22 cellular contexts compared by ENCODE assay signal in the genomic region with DNA sequence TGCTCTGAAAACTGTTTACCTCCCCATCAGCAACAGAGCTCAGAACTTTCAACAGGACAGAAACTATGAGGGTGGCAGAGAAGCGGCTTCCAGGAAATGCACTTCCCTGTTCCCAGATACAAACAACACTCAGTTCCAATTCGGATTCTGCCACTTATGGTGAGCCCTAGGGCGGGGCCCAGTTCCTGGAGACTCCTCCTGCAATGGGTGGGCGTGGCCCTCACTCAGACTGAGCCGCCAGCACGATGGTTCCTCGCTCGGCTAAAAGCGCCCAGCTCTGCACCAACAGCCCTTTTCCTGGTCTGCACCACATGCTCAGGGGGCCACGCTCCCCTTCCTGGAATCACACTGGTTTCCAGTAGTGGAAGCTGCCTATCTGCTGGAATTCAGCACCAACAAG.
A peak's percentile ranks its signal among the peaks of the same experiment; 100 is the strongest.
DNase-seq lines count a peak whose midpoint lies in the region; ATAC-seq, FAIRE-seq and TF ChIP-seq lines count a peak whose summit lies in the region.
"Had no signal": no experiment of that assay in that cellular context is flagged by ENCODE, and none has a peak within 500 bp of the region (broad histone marks: within the 10 kb centered on the region; RNA-seq: fewer than 3 reads in every experiment).

No MANE protein-coding gene starts in this region.

- no peak overlapping the region for H2BK120ac ChIP-seq in H1 (replicated peaks; ENCODE audit: low read depth, low read length)

- peaks cover 0 to 18% (median 7%) of the 10 kb centered on the region in 4 experiments; a peak in 6 of 7 replicates for H3K4me1 ChIP-seq in H1 (replicated peaks in 1 of 4; ENCODE audit: control insufficient read depth in 3 of 4, insufficient read depth in 4 of 4, low read length in 3 of 4)
- H3K4me1 ChIP-seq in neural progenitor cell: peaks cover 14% of the 10 kb centered on the region

- H4K20me1 ChIP-seq in H1 (replicated peaks in 1 of 2; ENCODE audit: control insufficient read depth in 1 of 2, insufficient read depth in 2 of 2, low read length in 2 of 2) (peaks cover 0 to 2% of the 10 kb centered on the region in 2 experiments), neural progenitor cell (ENCODE audit: low read depth) (no peaks in the 10 kb centered on the region)

- CTCF ChIA-PET in H1 (lab: Charles Lee; ENCODE audit: partially characterized antibody): interaction anchor here (0.7 to 2.3 kb wide), 8 partner anchors 9 to 375 kb away, joined by 3 to 7 read pairs (median 3); no protein-coding TSS in a partner anchor

- H3K79me2 ChIP-seq in H1 (ENCODE audit: control insufficient read depth in 1 of 2, insufficient read depth in 2 of 2, low read length in 2 of 2): no peaks in the 10 kb centered on the region
- H3K79me2 ChIP-seq in neural progenitor cell (ENCODE audit: low read depth): no peaks in the 10 kb centered on the region

- no peak overlapping the region for H2BK15ac ChIP-seq in H1 (ENCODE audit: low read length)

- no peak overlapping the region for H4K5ac ChIP-seq in H1 (ENCODE audit: insufficient read length, low read depth, low read length)

- DNase-seq in DMS 273 (lab: John Stamatoyannopoulos, UW; ENCODE audit: unreplicated experiment) (peak; percentile 34), DMS 273 treated with DMSO at 0.1 percent for 48 hours (lab: John Stamatoyannopoulos, UW) (no peak), LNCaP clone FGC (ENCODE audit: low read depth) (peak; percentile 59), H1 (ENCODE audit: low read depth in 1 of 2, low spot score in 2 of 2) (no peak), neural progenitor cell (ENCODE audit: low spot score) (peak; percentile 40), LoVo (ENCODE audit: low spot score) (no peak), AG08395 (ENCODE audit: low spot score) (no peak)
- DNase-seq: activated CD8-positive, alpha-beta memory T cell treated with anti-CD3 and anti-CD28 coated beads for 24 hours; effector CD8-positive, alpha-beta T cell; esophagus squamous epithelium; MG63; NCI-H187; SIG-M5 had no signal

- no peak overlapping the region for H3K9ac ChIP-seq in H1 (replicated peaks in 1 of 4; ENCODE audit: extremely low read depth in 1 of 4, low read depth in 3 of 4, low read length in 3 of 4)
- no peak overlapping the region for H3K9ac ChIP-seq in neural progenitor cell
- H3K9ac ChIP-seq: BLaER1 treated with 17β-estradiol and CSF1 and Interleukin-3, amounts not matched to agents 10 nM and 100 nM had no signal

- TF ChIP-seq RAD21 in H1 (IDR thresholded peaks at IDR 0.05 in 1 of 2, conservative IDR thresholded peaks at IDR 0.05 in 1 of 2; ENCODE audit: low read depth in 2 of 2, low read length in 2 of 2): no peak

- no peak overlapping the region for H2BK5ac ChIP-seq in H1 (ENCODE audit: low read depth, low read length)

- no peak overlapping the region for H3K18ac ChIP-seq in H1 (ENCODE audit: extremely low read depth, low read length)

- no peaks in the 10 kb centered on the region for H3K36me3 Mint-ChIP-seq in neural progenitor cell
- H3K36me3 Mint-ChIP-seq: memory B cell had no signal

- H3K27ac Mint-ChIP-seq in neural progenitor cell: no peak overlapping the region
- H3K27ac Mint-ChIP-seq: memory B cell; nephron; T-helper 1 cell treated with Interleukin-12 subunit alpha and Interleukin-12 subunit beta and Interleukin-4 antibody, amounts not matched to agents 30 μg/mL and 1 μg/mL, for 36 hours had no signal

- H3K14ac ChIP-seq in H1 (ENCODE audit: insufficient read length): no peak overlapping the region

- FAIRE-seq in H1 (lab: Jason Lieb, UNC): no peak
- FAIRE-seq: islet of Langerhans had no signal

- H2BK12ac ChIP-seq in H1 (ENCODE audit: low read depth, low read length): 0 out of 2 replicates have a peak overlapping the region, but pooled peaks have one; percentile 21

- peaks cover 1% of the 10 kb centered on the region for H3K9me3 Mint-ChIP-seq in neural progenitor cell
- H3K9me3 Mint-ChIP-seq: memory B cell; nephron; T-helper 1 cell treated with Interleukin-12 subunit alpha and Interleukin-12 subunit beta and Interleukin-4 antibody, amounts not matched to agents 30 μg/mL and 1 μg/mL, for 36 hours had no signal

- no peak overlapping the region for H3K4me3 Mint-ChIP-seq in neural progenitor cell
- H3K4me3 Mint-ChIP-seq: memory B cell; nephron; T-helper 1 cell treated with Interleukin-12 subunit alpha and Interleukin-12 subunit beta and Interleukin-4 antibody, amounts not matched to agents 30 μg/mL and 1 μg/mL, for 36 hours had no signal

- WGBS in H1 (ENCODE audit: extremely low coverage in 1 of 2, insufficient coverage in 1 of 2, insufficient read length in 1 of 2, insufficient replicate concordance in 2 of 2, low coverage in 1 of 2, low lambda C conversion rate in 2 of 2, missing lambda C conversion rate in 1 of 2), 2 experiments: 93% methylated on average over 10 of the region's 10 CpGs; no CpG with 5 or more reads in 1 of the 2 experiments

- H3K27me3 ChIP-seq in H1 (replicated peaks in 1 of 4; ENCODE audit: control insufficient read depth in 3 of 4, extremely low read depth in 1 of 4, insufficient read depth in 3 of 4, low read length in 3 of 4) (no peaks in the 10 kb centered on the region), neural progenitor cell (no peaks in the 10 kb centered on the region)
- H3K27me3 ChIP-seq: cardiac muscle cell, thyroid gland had no signal

- POLR2A ChIA-PET in H1 (lab: Charles Lee; ENCODE audit: partially characterized antibody): interaction anchor here (1.4 kb wide), 1 partner anchor 79 kb away, joined by 4 read pairs; no protein-coding TSS in a partner anchor

- H3K4me3 ChIP-seq in LNCaP clone FGC (ENCODE audit: low read depth, low read length) (peak overlapping the region; percentile 31), H1 (ENCODE audit: extremely low read depth in 1 of 4, insufficient read depth in 2 of 4, low read depth in 3 of 4, low read length in 4 of 4) (no peak overlapping the region), neural progenitor cell (no peak overlapping the region)
- H3K4me3 ChIP-seq: BLaER1 treated with 17β-estradiol and CSF1 and Interleukin-3, amounts not matched to agents 10 nM and 100 nM; cardiac muscle cell; esophagus squamous epithelium; MG63; thyroid gland had no signal

- no peak overlapping the region for H2AFZ ChIP-seq in H1 (ENCODE audit: low read length)
- H2AFZ ChIP-seq in neural progenitor cell (replicated peaks): no peak overlapping the region

- no peak for TF ChIP-seq CTCF in LNCaP clone FGC (IDR thresholded peaks at IDR 0.05; ENCODE audit: control insufficient read depth, extremely low read depth, insufficient read depth)
- TF ChIP-seq CTCF in H1 (IDR thresholded peaks at IDR 0.05; ENCODE audit: control extremely low read depth in 1 of 3, insufficient read depth in 1 of 3, low read depth in 1 of 3, low read length in 3 of 3): no peak
- no peak for TF ChIP-seq CTCF in neural progenitor cell (IDR thresholded peaks at IDR 0.05)

- H3K27ac ChIP-seq in H1 (ENCODE audit: low read depth, low read length): no peak overlapping the region
- no peak overlapping the region for H3K27ac ChIP-seq in neural progenitor cell
- H3K27ac ChIP-seq: 22Rv1; BLaER1 treated with 17β-estradiol and CSF1 and Interleukin-3, amounts not matched to agents 10 nM and 100 nM; cardiac muscle cell; esophagus squamous epithelium; thyroid gland had no signal

- no peaks in the 10 kb centered on the region for H3K23me2 ChIP-seq in H1 (ENCODE audit: low read depth, low read length)

- H2BK20ac ChIP-seq in H1 (ENCODE audit: low read length): no peak overlapping the region

- no peak overlapping the region for H2AK5ac ChIP-seq in H1 (ENCODE audit: low read depth, low read length)

- no peak for TF ChIP-seq EP300 in H1 (IDR thresholded peaks at IDR 0.05; ENCODE audit: borderline replicate concordance in 1 of 2, low read depth in 2 of 2, low read length in 2 of 2)

- H3K4me2 ChIP-seq in H1 (ENCODE audit: insufficient read depth in 1 of 2, low read depth in 2 of 2, low read length in 2 of 2): no peak overlapping the region; a peak in 1 of 4 replicates
- H3K4me2 ChIP-seq in neural progenitor cell: no peak overlapping the region

- no peaks in the 10 kb centered on the region; the same call in 1 of the 2 replicates for H3K79me1 ChIP-seq in H1 (ENCODE audit: low read depth, low read length)

- H3K9me3 ChIP-seq in H1 (ENCODE audit: insufficient read depth in 2 of 2, low read depth in 1 of 2, low read length in 1 of 2) (no peaks in the 10 kb centered on the region), neural progenitor cell (ENCODE audit: low read depth) (no peaks in the 10 kb centered on the region)
- H3K9me3 ChIP-seq: BLaER1 treated with 17β-estradiol and CSF1 and Interleukin-3, amounts not matched to agents 10 nM and 100 nM; esophagus squamous epithelium; MG63; thyroid gland had no signal

- no peaks in the 10 kb centered on the region for H3F3A ChIP-seq in neural progenitor cell (ENCODE audit: low read depth)

- H3K56ac ChIP-seq in H1 (replicated peaks; ENCODE audit: insufficient read length, low read depth, low read length): no peak overlapping the region

- peaks cover 13% of the 10 kb centered on the region for H3K27me3 Mint-ChIP-seq in neural progenitor cell (ENCODE audit: insufficient read depth, low read depth)

- H3K36me3 ChIP-seq in H1 (ENCODE audit: control insufficient read depth in 2 of 4, insufficient read depth in 4 of 4, low read length in 3 of 4) (no peaks in the 10 kb centered on the region), neural progenitor cell (no peaks in the 10 kb centered on the region)
- H3K36me3 ChIP-seq: BLaER1 treated with 17β-estradiol and CSF1 and Interleukin-3, amounts not matched to agents 10 nM and 100 nM; cardiac muscle cell; esophagus squamous epithelium; MG63; thyroid gland had no signal

- no peak overlapping the region for H3K23ac ChIP-seq in H1 (ENCODE audit: insufficient read length)

- no peak for ATAC-seq in GM18909 (IDR thresholded peaks at IDR 0.05; ENCODE audit: poor library complexity, unreplicated experiment)

- H4K91ac ChIP-seq in H1 (replicated peaks; ENCODE audit: insufficient read length, low read length): no peak overlapping the region

- TF ChIP-seq POLR2A in H1 (IDR thresholded peaks at IDR 0.05; ENCODE audit: control extremely low read depth in 1 of 2, low read depth in 2 of 2, low read length in 2 of 2): no peak

- no peak overlapping the region for H4K8ac ChIP-seq in H1 (ENCODE audit: extremely low read depth, insufficient read depth, low read length)

- H3K4ac ChIP-seq in H1 (replicated peaks; ENCODE audit: insufficient read length, low read depth, low read length): no peak overlapping the region

- peaks cover 52% of the 10 kb centered on the region for H3K4me1 Mint-ChIP-seq in neural progenitor cell
- H3K4me1 Mint-ChIP-seq: memory B cell had no signal

TF ChIP-seq in H1, 55 proteins besides CTCF, POLR2A, EP300 and RAD21 (continues in another document):
- TF ChIP-seq KDM5A (IDR thresholded peaks at IDR 0.05; ENCODE audit: low read length) (no peak), E2F6 (IDR thresholded peaks at IDR 0.05) (no peak), KDM4A (IDR thresholded peaks at IDR 0.05; ENCODE audit: low read depth, low read length, severe bottlenecking) (no peak), CREB1 (IDR thresholded peaks at IDR 0.05) (no peak)

Comparison
In these comparisons a context has a peak if more than half of its experiments do, and no peak if none do; other contexts are left out.
1. DNase-seq: peak in DMS 273 (single experiment), LNCaP clone FGC (single experiment) and neural progenitor cell (single experiment); none in DMS 273 treated with DMSO at 0.1 percent for 48 hours (single experiment), H1 (0 of 2), LoVo (single experiment) and AG08395 (single experiment).